ENCODE assay signal across 21 cellular contexts in genomic region chr4:79540143-79540542, GRCh38.
"Had no signal": no experiment of that assay in that cellular context is flagged by ENCODE, and none has a peak within 500 bp of the region (broad histone marks: within the 10 kb centered on the region; RNA-seq: fewer than 3 reads in every experiment).

No MANE protein-coding gene starts in this region.

- H3K27me3 ChIP-seq: upper lobe of left lung had no signal

- H3K4me3 Mint-ChIP-seq: activated B cell treated with CpG ODN at 0.5 μM for 24 hours; activated CD8-positive, alpha-beta T cell treated with anti-CD3 and anti-CD28 coated beads for 36 hours; activated T-helper 17 cell treated with anti-CD3 and anti-CD28 coated beads, Interleukin-2, amount 50 U/mL, for 72 hours; central memory CD8-positive, alpha-beta T cell; immature natural killer cell; naive thymus-derived CD4-positive, alpha-beta T cell; neural crest cell; T-helper 1 cell treated with Interleukin-12 subunit alpha and Interleukin-12 subunit beta and Interleukin-4 antibody, amounts not matched to agents 30 μg/mL and 1 μg/mL, for 36 hours had no signal

- ATAC-seq: activated CD8-positive, alpha-beta T cell treated with anti-CD3 and anti-CD28 coated beads for 36 hours; activated T-helper 17 cell treated with anti-CD3 and anti-CD28 coated beads, Interleukin-2, amount 50 U/mL, for 72 hours; left lobe of liver; naive thymus-derived CD4-positive, alpha-beta T cell; sciatic nerve had no signal

- H3K36me3 Mint-ChIP-seq: activated naive CD4-positive, alpha-beta T cell treated with anti-CD3 and anti-CD28 coated beads, Interleukin-2, amount 50 U/mL, for 72 hours; immature natural killer cell; naive thymus-derived CD4-positive, alpha-beta T cell had no signal

- H3K27ac Mint-ChIP-seq: activated B cell treated with CpG ODN at 0.5 μM for 24 hours; activated CD8-positive, alpha-beta T cell treated with anti-CD3 and anti-CD28 coated beads for 36 hours; activated naive CD4-positive, alpha-beta T cell treated with anti-CD3 and anti-CD28 coated beads, Interleukin-2, amount 50 U/mL, for 72 hours; activated T-helper 17 cell treated with anti-CD3 and anti-CD28 coated beads, Interleukin-2, amount 50 U/mL, for 72 hours; immature natural killer cell; naive thymus-derived CD4-positive, alpha-beta T cell; T-helper 1 cell treated with Interleukin-12 subunit alpha and Interleukin-12 subunit beta and Interleukin-4 antibody, amounts not matched to agents 30 μg/mL and 1 μg/mL, for 36 hours had no signal

- H3K9me3 ChIP-seq: upper lobe of left lung had no signal

- H3K4me3 ChIP-seq: lung, upper lobe of left lung had no signal

- H3K27ac ChIP-seq: upper lobe of left lung had no signal

- H3K36me3 ChIP-seq: upper lobe of left lung had no signal

- H3K27me3 Mint-ChIP-seq: activated B cell treated with CpG ODN at 0.5 μM for 24 hours; activated CD8-positive, alpha-beta T cell treated with anti-CD3 and anti-CD28 coated beads for 36 hours; central memory CD8-positive, alpha-beta T cell had no signal

- DNase-seq: activated B cell treated with CpG ODN at 0.5 μM for 24 hours; activated CD4-positive, alpha-beta T cell treated with anti-CD3 and anti-CD28 coated beads for 4 hours; activated CD8-positive, alpha-beta T cell treated with anti-CD3 and anti-CD28 coated beads for 36 hours; effector memory CD4-positive, alpha-beta T cell; foreskin melanocyte; immature natural killer cell; naive thymus-derived CD4-positive, alpha-beta T cell; occipital lobe; small intestine; stimulated activated CD4-positive, alpha-beta T cell treated with anti-CD3 and anti-CD28 coated beads, Interleukin-2, amount 100 ng/mL, for 48 hours; stimulated activated CD8-positive, alpha-beta memory T cell treated with anti-CD3 and anti-CD28 coated beads, Interleukin-4, amount 100 ng/mL, for 48 hours; stimulated activated naive CD4-positive, alpha-beta T cell; upper lobe of left lung had no signal

- H3K9me3 Mint-ChIP-seq: activated B cell treated with CpG ODN at 0.5 μM for 24 hours; activated CD8-positive, alpha-beta T cell treated with anti-CD3 and anti-CD28 coated beads for 36 hours; central memory CD8-positive, alpha-beta T cell; neural crest cell; T-helper 1 cell treated with Interleukin-12 subunit alpha and Interleukin-12 subunit beta and Interleukin-4 antibody, amounts not matched to agents 30 μg/mL and 1 μg/mL, for 36 hours had no signal

- H3K4me1 Mint-ChIP-seq: activated B cell treated with CpG ODN at 0.5 μM for 24 hours; activated T-helper 17 cell treated with anti-CD3 and anti-CD28 coated beads, Interleukin-2, amount 50 U/mL, for 72 hours; central memory CD8-positive, alpha-beta T cell; immature natural killer cell; naive thymus-derived CD4-positive, alpha-beta T cell; neural crest cell had no signal

- H3K4me1 ChIP-seq: upper lobe of left lung had no signal
